ENCODE assay signal across 28 cellular contexts in genomic region chr4:7897811-7898210, GRCh38. TPM values are rescaled to one million over a fixed set of nuclear protein-coding genes. Genes with fewer than 3 reads are reported as not detected.
DNase-seq lines count a peak whose midpoint lies in the region; ATAC-seq, FAIRE-seq and TF ChIP-seq lines count a peak whose summit lies in the region.
"Had no signal": no experiment of that assay in that cellular context is flagged by ENCODE, and none has a peak within 500 bp of the region (broad histone marks: within the 10 kb centered on the region; RNA-seq: fewer than 3 reads in every experiment).

No MANE protein-coding gene starts in this region.

- H3K9ac ChIP-seq in IMR-90 (ENCODE audit: low read depth, low read length) = no peak overlapping the region
- peak overlapping the region; percentile 3 for H3K9ac ChIP-seq in astrocyte (ENCODE audit: low read length)
- H3K9ac ChIP-seq: BLaER1 treated with 17β-estradiol and CSF1 and Interleukin-3, amounts not matched to agents 10 nM and 100 nM had no signal

- no peak for TF ChIP-seq RAD21 in IMR-90 (IDR thresholded peaks at IDR 0.05; ENCODE audit: low read length)

- H3K4me3 Mint-ChIP-seq in astrocyte (ENCODE audit: unreplicated experiment) (peak overlapping the region; percentile 14), glutamatergic neuron (ENCODE audit: unreplicated experiment) (peak overlapping the region; percentile 81)
- no peak overlapping the region for H3K4me3 Mint-ChIP-seq in activated T-cell treated with anti-CD3 and anti-CD28 coated beads, Interleukin-2, amount 50 U/mL, for 72 hours
- H3K4me3 Mint-ChIP-seq: activated naive CD4-positive, alpha-beta T cell treated with anti-CD3 and anti-CD28 coated beads for 36 hours; mesothelial cell of epicardium; naive B cell; T-cell had no signal

- no peak overlapping the region for H2BK120ac ChIP-seq in IMR-90 (ENCODE audit: low read depth, low read length)

- peaks cover 10% of the 10 kb centered on the region for H3K36me3 ChIP-seq in IMR-90 (ENCODE audit: control insufficient read depth, insufficient read depth, low read length)
- peaks cover 14% of the 10 kb centered on the region for H3K36me3 ChIP-seq in astrocyte (ENCODE audit: insufficient read depth, low read length)
- no peaks in the 10 kb centered on the region for H3K36me3 ChIP-seq in thoracic aorta
- H3K36me3 ChIP-seq: BLaER1 treated with 17β-estradiol and CSF1 and Interleukin-3, amounts not matched to agents 10 nM and 100 nM; SJCRH30; upper lobe of right lung had no signal

- intact Hi-C loops in IMR-90 (cut with micrococcal nuclease) = no loop called here

- peak overlapping the region; percentile 4 for H3K27ac Mint-ChIP-seq in astrocyte (ENCODE audit: unreplicated experiment)
- peak overlapping the region; percentile 96 for H3K27ac Mint-ChIP-seq in glutamatergic neuron (ENCODE audit: unreplicated experiment)
- no peak overlapping the region for H3K27ac Mint-ChIP-seq in activated T-cell treated with anti-CD3 and anti-CD28 coated beads, Interleukin-2, amount 50 U/mL, for 72 hours
- H3K27ac Mint-ChIP-seq: activated naive CD4-positive, alpha-beta T cell treated with anti-CD3 and anti-CD28 coated beads for 36 hours; mesothelial cell of epicardium; naive B cell; T-cell had no signal

- no peak overlapping the region for H2BK15ac ChIP-seq in IMR-90 (ENCODE audit: low read depth, low read length)

- WGBS in IMR-90 (ENCODE audit: extremely low coverage in 2 of 2, insufficient read length in 1 of 2), 2 experiments = 94% methylated on average over 4 of the region's 7 CpGs; no CpG with 5 or more reads in 1 of the 2 experiments

- H3K4me2 ChIP-seq in IMR-90 (ENCODE audit: low read depth, low read length) = no peak overlapping the region
- H3K4me2 ChIP-seq in astrocyte (ENCODE audit: low read length) = no peak overlapping the region
- H3K4me2 ChIP-seq: BLaER1 treated with 17β-estradiol and CSF1 and Interleukin-3, amounts not matched to agents 10 nM and 100 nM had no signal

- no peak overlapping the region for H2AFZ ChIP-seq in IMR-90 (replicated peaks; ENCODE audit: low read length, poor library complexity)
- no peak overlapping the region for H2AFZ ChIP-seq in astrocyte (ENCODE audit: low read depth, low read length)

- H3K14ac ChIP-seq in IMR-90 (replicated peaks; ENCODE audit: low read depth, low read length) = peak overlapping the region; percentile 44; the same call in 1 of the 2 replicates

- dilution Hi-C loops in IMR-90 (cut with HindIII; ENCODE audit: low sequenced_read_pairs, unreplicated experiment) = no loop called here

- peaks cover 55% of the 10 kb centered on the region for H3K4me1 Mint-ChIP-seq in astrocyte (ENCODE audit: low read depth, unreplicated experiment)
- H3K4me1 Mint-ChIP-seq in glutamatergic neuron (ENCODE audit: low read depth, unreplicated experiment) = peaks cover 82% of the 10 kb centered on the region
- H3K4me1 Mint-ChIP-seq in activated T-cell treated with anti-CD3 and anti-CD28 coated beads, Interleukin-2, amount 50 U/mL, for 72 hours (ENCODE audit: low read depth) = peaks cover 7% of the 10 kb centered on the region

- DNase-seq in IMR-90 (peak; percentile 62), astrocyte (ENCODE audit: low read depth) (peak; percentile 79), glutamatergic neuron (no peak), thoracic aorta (ENCODE audit: low spot score) (no peak), NCI-H2227 treated with DMSO at 0.1 percent for 48 hours (lab: John Stamatoyannopoulos, UW) (no peak), iPS-NIHi7 (ENCODE audit: extremely low spot score) (no peak)
- no peak for DNase-seq in activated T-cell treated with anti-CD3 and anti-CD28 coated beads, Interleukin-2, amount 50 U/mL, for 72 hours
- DNase-seq: activated CD4-positive, alpha-beta T cell treated with anti-CD3 and anti-CD28 coated beads, Interleukin-2, amount 50 U/mL, for 48 hours; activated CD4-positive, CD25-positive, alpha-beta regulatory T cell; activated CD8-positive, alpha-beta memory T cell treated with anti-CD3 and anti-CD28 coated beads, Interleukin-2, amount 50 U/mL, for 4 hours; activated naive CD4-positive, alpha-beta T cell treated with anti-CD3 and anti-CD28 coated beads for 36 hours; DMS153; head of caudate nucleus; kidney; MV-4-11; naive B cell; NCI-H1436 treated with DMSO at 0.1 percent for 48 hours; NCI-H2107; NCI-H446; NCI-H774; occipital lobe; SJCRH30; stimulated activated CD4-positive, alpha-beta T cell treated with anti-CD3 and anti-CD28 coated beads, Interleukin-4, amount 100 ng/mL, for 24 hours; T-cell; upper lobe of right lung had no signal

- no peak overlapping the region for H2BK20ac ChIP-seq in IMR-90 (ENCODE audit: low read depth, low read length)

- in situ Hi-C loops in IMR-90 (cut with MboI; ENCODE audit: low sequenced_read_pairs) = no loop called here

- H3K4ac ChIP-seq in IMR-90 (ENCODE audit: low read depth, low read length) = no peak overlapping the region

- H3K23ac ChIP-seq in IMR-90 (ENCODE audit: low read depth, low read length) = no peak overlapping the region

- FAIRE-seq in astrocyte (lab: Jason Lieb, UNC) = no peak
- FAIRE-seq: kidney had no signal

- POLR2A ChIA-PET in IMR-90 (lab: Charles Lee; ENCODE audit: unreplicated experiment) = no interaction called here

- H4K20me1 ChIP-seq in IMR-90 (ENCODE audit: insufficient read depth, low read length) (peaks cover 51% of the 10 kb centered on the region; the same call in 1 of the 2 replicates), astrocyte (ENCODE audit: insufficient read depth, low read length) (peaks cover 37% of the 10 kb centered on the region)

- H4K5ac ChIP-seq in IMR-90 (ENCODE audit: low read depth, low read length) = no peak overlapping the region

- peaks cover 32% of the 10 kb centered on the region for H3K9me1 ChIP-seq in IMR-90 (ENCODE audit: insufficient read depth, low read length)

- H3K27me3 Mint-ChIP-seq in astrocyte (ENCODE audit: low read depth, unreplicated experiment) = no peaks in the 10 kb centered on the region
- H3K27me3 Mint-ChIP-seq in glutamatergic neuron (ENCODE audit: unreplicated experiment) = peaks cover 69% of the 10 kb centered on the region
- peaks cover 21% of the 10 kb centered on the region for H3K27me3 Mint-ChIP-seq in activated T-cell treated with anti-CD3 and anti-CD28 coated beads, Interleukin-2, amount 50 U/mL, for 72 hours (ENCODE audit: low read depth)

- H2BK5ac ChIP-seq in IMR-90 (ENCODE audit: low read depth, low read length, poor library complexity, severe bottlenecking) = no peak overlapping the region

- TF ChIP-seq CTCF in IMR-90 (conservative IDR thresholded peaks at IDR 0.05; ENCODE audit: low read depth, low read length) (no peak), astrocyte (IDR thresholded peaks at IDR 0.05; ENCODE audit: insufficient read depth, low read depth, low read length) (no peak), glutamatergic neuron (IDR thresholded peaks at IDR 0.05; ENCODE audit: partially characterized antibody, unreplicated experiment) (no peak), thoracic aorta (IDR thresholded peaks at IDR 0.05) (no peak)

- H3K27me3 ChIP-seq in IMR-90 (ENCODE audit: control insufficient read depth, insufficient read depth, low read length) (no peaks in the 10 kb centered on the region), astrocyte (ENCODE audit: insufficient read depth, low read length) (no peaks in the 10 kb centered on the region), thoracic aorta (replicated peaks; ENCODE audit: insufficient read depth) (no peaks in the 10 kb centered on the region)
- H3K27me3 ChIP-seq: BLaER1 treated with 17β-estradiol and CSF1 and Interleukin-3, amounts not matched to agents 10 nM and 100 nM; SJCRH30; upper lobe of right lung had no signal

- peaks cover 30% of the 10 kb centered on the region for H3K4me1 ChIP-seq in IMR-90 (ENCODE audit: control insufficient read depth, insufficient read depth, low read length)
- peaks cover 46% of the 10 kb centered on the region for H3K4me1 ChIP-seq in astrocyte (ENCODE audit: insufficient read depth, low read length)
- peaks cover 8 to 49% of the 10 kb centered on the region in 2 donors for H3K4me1 ChIP-seq in thoracic aorta (ENCODE audit: control insufficient read depth in 1 of 2, low read depth in 2 of 2)

- no peak overlapping the region for H3K18ac ChIP-seq in IMR-90 (ENCODE audit: low read depth, low read length)

- peaks cover 20% of the 10 kb centered on the region for H3K36me3 Mint-ChIP-seq in astrocyte (ENCODE audit: low read depth, unreplicated experiment)
- peaks cover 15% of the 10 kb centered on the region for H3K36me3 Mint-ChIP-seq in glutamatergic neuron (ENCODE audit: unreplicated experiment)
- H3K36me3 Mint-ChIP-seq in activated T-cell treated with anti-CD3 and anti-CD28 coated beads, Interleukin-2, amount 50 U/mL, for 72 hours (ENCODE audit: insufficient read depth in 2 of 2) = no peaks in the 10 kb centered on the region
- H3K36me3 Mint-ChIP-seq: mesothelial cell of epicardium had no signal

- H4K8ac ChIP-seq in IMR-90 (ENCODE audit: low read depth in 2 of 2, low read length in 2 of 2) = 0 out of 4 replicates have a peak overlapping the region, but pooled peaks of 1 of the 2 experiments have one; percentile 0

- H2AK9ac ChIP-seq in IMR-90 (replicated peaks; ENCODE audit: low read depth, low read length, poor library complexity) = no peak overlapping the region

- no peak overlapping the region for H4K91ac ChIP-seq in IMR-90 (ENCODE audit: insufficient read depth, low read depth, low read length)

- H3K9me3 ChIP-seq in IMR-90 (ENCODE audit: control insufficient read depth, insufficient read depth, low read length) = no peaks in the 10 kb centered on the region
- H3K9me3 ChIP-seq in astrocyte (ENCODE audit: insufficient read depth, low read depth, low read length) = no peaks in the 10 kb centered on the region
- no peaks in the 10 kb centered on the region for H3K9me3 ChIP-seq in thoracic aorta
- H3K9me3 ChIP-seq: BLaER1 treated with 17β-estradiol and CSF1 and Interleukin-3, amounts not matched to agents 10 nM and 100 nM; SJCRH30; upper lobe of right lung had no signal

- CTCF ChIA-PET in IMR-90 (lab: Yijun Ruan, JAX) = no interaction called here

- 0 out of 2 replicates have a peak overlapping the region, but pooled peaks have one; percentile 5 for H2AK5ac ChIP-seq in IMR-90 (ENCODE audit: low read depth, low read length)

- H3K9me3 Mint-ChIP-seq in astrocyte (ENCODE audit: unreplicated experiment) = no peaks in the 10 kb centered on the region
- peaks cover 65% of the 10 kb centered on the region for H3K9me3 Mint-ChIP-seq in glutamatergic neuron (ENCODE audit: unreplicated experiment)
- peaks cover 0 to 2% of the 10 kb centered on the region in 2 donors for H3K9me3 Mint-ChIP-seq in activated T-cell treated with anti-CD3 and anti-CD28 coated beads, Interleukin-2, amount 50 U/mL, for 72 hours
- H3K9me3 Mint-ChIP-seq: activated naive CD4-positive, alpha-beta T cell treated with anti-CD3 and anti-CD28 coated beads for 36 hours; mesothelial cell of epicardium; T-cell had no signal

- BruUV-seq in IMR-90 (replicated peaks; lab: Mats Ljungman, UMichigan) = no TSS peak

- H3K79me1 ChIP-seq in IMR-90 (ENCODE audit: low read depth in 1 of 2, low read length in 2 of 2) = peaks cover 7 to 83% of the 10 kb centered on the region in 2 experiments; a peak in 3 of 4 replicates

- ATAC-seq in IMR-90 (ENCODE audit: low read depth) (no peak), thoracic aorta (ENCODE audit: insufficient number of reproducible peaks, low FRiP score, low read depth) (no peak)
- no peak for ATAC-seq in activated T-cell treated with anti-CD3 and anti-CD28 coated beads, Interleukin-2, amount 50 U/mL, for 72 hours (replicated peaks in 1 of 2)
- ATAC-seq: T-cell, upper lobe of right lung had no signal

- no peak overlapping the region for H3K56ac ChIP-seq in IMR-90 (ENCODE audit: extremely low read depth, insufficient read depth, low read length)

- H3K27ac ChIP-seq in IMR-90 (ENCODE audit: insufficient read depth, low read length) (no peak overlapping the region), astrocyte (ENCODE audit: low read depth, low read length) (peak overlapping the region; percentile 32), thoracic aorta (peak overlapping the region in 1 of 2 donors; percentile 20)
- H3K27ac ChIP-seq: BLaER1 treated with 17β-estradiol and CSF1 and Interleukin-3, amounts not matched to agents 10 nM and 100 nM; epithelial cell of prostate; SJCRH30; upper lobe of right lung had no signal

- no peak for TF ChIP-seq POLR2A in IMR-90 (IDR thresholded peaks at IDR 0.05; ENCODE audit: low read depth, low read length)

- H3K4me3 ChIP-seq in IMR-90 (ENCODE audit: insufficient read depth, low read depth, low read length) (no peak overlapping the region), astrocyte (ENCODE audit: insufficient read depth, low read depth, low read length) (no peak overlapping the region), thoracic aorta (peak overlapping the region; percentile 6)
- H3K4me3 ChIP-seq: BLaER1 treated with 17β-estradiol and CSF1 and Interleukin-3, amounts not matched to agents 10 nM and 100 nM; SJCRH30; upper lobe of right lung had no signal

- H3K79me2 ChIP-seq in astrocyte (ENCODE audit: insufficient read depth, low read length) = peaks cover 100% of the 10 kb centered on the region

RNA-seq across cellular contexts. Expression of gene AFAP1, which starts 41.9 kb away (rescaled TPM):
- 48.2 and 60.3 TPM in 2 replicates for total RNA-seq in IMR-90 (2012; rRNA removed)
- 73.1 and 80.9 TPM in 2 replicates for polyA plus RNA-seq in IMR-90 (2012; rRNA removed)
- polyA plus RNA-seq in IMR-90 (2012; cell fraction: cytosol; rRNA removed) = 67.3 and 67.7 TPM in 2 replicates
- polyA plus RNA-seq in IMR-90 (2012; cell fraction: nucleus; rRNA removed; ENCODE audit: low replicate concordance) = 116 and 173 TPM in 2 replicates
- total RNA-seq in astrocyte = 62.7 and 67.9 TPM in 2 replicates
- total RNA-seq in glutamatergic neuron (ENCODE audit: unreplicated experiment) = 528 TPM
- 10 to 100 TPM; 32.1 to 40.1 TPM for total RNA-seq in thoracic aorta
- 10 to 100 TPM; 30.6 to 49.3 TPM for total RNA-seq in activated T-cell treated with anti-CD3 and anti-CD28 coated beads, Interleukin-2, amount 50 U/mL, for 72 hours

Comparison
In these comparisons a context has a peak if more than half of its experiments do, and no peak if none do; other contexts are left out.
1. DNase-seq: peak in IMR-90 (single experiment) and astrocyte (single experiment); none in glutamatergic neuron (single experiment), thoracic aorta (single experiment), NCI-H2227 treated with DMSO at 0.1 percent for 48 hours (single experiment), activated T-cell treated with anti-CD3 and anti-CD28 coated beads, Interleukin-2, amount 50 U/mL, for 72 hours (0 of 2) and iPS-NIHi7 (single experiment).
2. H3K4me3 Mint-ChIP-seq: peak in astrocyte (single experiment) and glutamatergic neuron (single experiment); none in activated T-cell treated with anti-CD3 and anti-CD28 coated beads, Interleukin-2, amount 50 U/mL, for 72 hours (0 of 2).